In genomic region chr1:230825804-230826160, GRCh38 we compare ENCODE assay signal across 1 cellular context.
A peak's percentile ranks its signal among the peaks of the same experiment; 100 is the strongest.
TF ChIP-seq lines count a peak whose summit lies in the region.

No MANE protein-coding gene starts in this region.

TF ChIP-seq in liver, 16 proteins besides CTCF, POLR2A, EP300 and RAD21 (continued from another document):
- TF ChIP-seq REST (IDR thresholded peaks at IDR 0.05) (no peak), JUND (IDR thresholded peaks at IDR 0.05) (no peak), TAF1 (conservative IDR thresholded peaks at IDR 0.05) (no peak), HNF4G (IDR thresholded peaks at IDR 0.05) (peak; percentile 42), GABPA (IDR thresholded peaks at IDR 0.05 in 1 of 2, conservative IDR thresholded peaks at IDR 0.05 in 1 of 2) (no peak), EGR1 (IDR thresholded peaks at IDR 0.05; ENCODE audit: low read depth in 2 of 2) (no peak)
